ENCODE assay signal across 8 cellular contexts in the genomic region with DNA sequence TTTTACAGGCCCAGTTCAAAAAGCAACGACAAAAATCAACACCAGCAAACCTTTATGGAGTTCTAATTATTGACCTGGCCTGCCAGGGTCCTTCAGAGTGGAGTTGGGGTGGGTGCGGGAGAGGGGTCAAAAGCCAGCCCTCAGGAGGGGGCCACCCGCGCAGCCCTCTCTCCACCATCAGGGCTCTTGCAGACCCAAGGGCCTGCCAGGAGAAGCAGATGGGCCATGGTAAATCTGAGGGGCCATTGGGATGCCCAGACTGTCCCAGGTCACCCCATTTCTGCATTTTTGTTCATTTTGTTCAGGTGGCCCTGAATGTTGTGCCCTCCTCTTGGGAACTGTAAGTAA.
DNase-seq lines count a peak whose midpoint lies in the region; ATAC-seq and TF ChIP-seq lines count a peak whose summit lies in the region.

No MANE protein-coding gene starts in this region.

- H3K4me2 ChIP-seq in neural cell (ENCODE audit: low read length), result no peak overlapping the region

- no peak for DNase-seq in CD4-positive, CD25-positive, alpha-beta regulatory T cell
- DNase-seq in LNCaP clone FGC (ENCODE audit: low read depth) (no peak), NCI-H2196 (lab: John Stamatoyannopoulos, UW; ENCODE audit: unreplicated experiment) (no peak), NCI-H1092 (lab: John Stamatoyannopoulos, UW) (no peak), islet precursor cell (no peak)

- H3K27me3 Mint-ChIP-seq in CD4-positive, CD25-positive, alpha-beta regulatory T cell, result no peaks in the 10 kb centered on the region
- peaks cover 22% of the 10 kb centered on the region for H3K27me3 Mint-ChIP-seq in dendritic cell treated with granulocyte-macrophage colony-stimulating factor and Interleukin-4, amounts not matched to agents 40 ng/mL and 50 ng/mL, for 4 days

- no peak overlapping the region for H3K27ac ChIP-seq in CD4-positive, CD25-positive, alpha-beta regulatory T cell (ENCODE audit: insufficient read depth, low read length, poor library complexity, severe bottlenecking)
- no peak overlapping the region for H3K27ac ChIP-seq in neural cell (ENCODE audit: low read length)

- no peaks in the 10 kb centered on the region for H3K79me2 ChIP-seq in neural cell (replicated peaks; ENCODE audit: insufficient read depth, low read length)

- no peak for TF ChIP-seq RAD21 in neural cell (conservative IDR thresholded peaks at IDR 0.05)

- H3K9me2 ChIP-seq in neural cell (ENCODE audit: insufficient read depth, low read length), result no peaks in the 10 kb centered on the region

- ATAC-seq in CD4-positive, CD25-positive, alpha-beta regulatory T cell (ENCODE audit: low read depth in 2 of 2), result no peak
- no peak for ATAC-seq in HG02588 (IDR thresholded peaks at IDR 0.05; ENCODE audit: unreplicated experiment)

- no peak overlapping the region for H2AFZ ChIP-seq in neural cell (ENCODE audit: low read depth, low read length)

- H3K36me3 ChIP-seq in CD4-positive, CD25-positive, alpha-beta regulatory T cell (ENCODE audit: control insufficient read depth, insufficient read depth, low read length), result no peaks in the 10 kb centered on the region
- no peaks in the 10 kb centered on the region for H3K36me3 ChIP-seq in neural cell (ENCODE audit: insufficient read depth, low read length)

- peak overlapping the region; percentile 59 for H3K9ac ChIP-seq in neural cell (ENCODE audit: low read length)

- H3K9me3 Mint-ChIP-seq in CD4-positive, CD25-positive, alpha-beta regulatory T cell, result no peaks in the 10 kb centered on the region
- H3K9me3 Mint-ChIP-seq in dendritic cell treated with granulocyte-macrophage colony-stimulating factor and Interleukin-4, amounts not matched to agents 40 ng/mL and 50 ng/mL, for 4 days, result no peaks in the 10 kb centered on the region

- H3K4me1 ChIP-seq in CD4-positive, CD25-positive, alpha-beta regulatory T cell (ENCODE audit: control insufficient read depth, insufficient read depth, low read length, poor library complexity, severe bottlenecking), result peaks cover 11% of the 10 kb centered on the region

- H3K36me3 Mint-ChIP-seq in CD4-positive, CD25-positive, alpha-beta regulatory T cell, result no peaks in the 10 kb centered on the region
- no peaks in the 10 kb centered on the region for H3K36me3 Mint-ChIP-seq in dendritic cell treated with granulocyte-macrophage colony-stimulating factor and Interleukin-4, amounts not matched to agents 40 ng/mL and 50 ng/mL, for 4 days (ENCODE audit: low read depth)

- H4K20me1 ChIP-seq in neural cell (ENCODE audit: insufficient read depth), result no peaks in the 10 kb centered on the region

- H3K4me1 Mint-ChIP-seq in CD4-positive, CD25-positive, alpha-beta regulatory T cell, result peaks cover 0 to 17% (median 2%) of the 10 kb centered on the region in 4 donors
- peaks cover 11% of the 10 kb centered on the region for H3K4me1 Mint-ChIP-seq in dendritic cell treated with granulocyte-macrophage colony-stimulating factor and Interleukin-4, amounts not matched to agents 40 ng/mL and 50 ng/mL, for 4 days (ENCODE audit: low read depth)

- no peak for TF ChIP-seq EP300 in neural cell (conservative IDR thresholded peaks at IDR 0.05; ENCODE audit: poor library complexity, severe bottlenecking)

- H3K9me3 ChIP-seq in CD4-positive, CD25-positive, alpha-beta regulatory T cell (ENCODE audit: control insufficient read depth in 2 of 2, low read length in 2 of 2), result no peaks in the 10 kb centered on the region
- H3K9me3 ChIP-seq in neural cell (ENCODE audit: low read length), result no peaks in the 10 kb centered on the region

- intact Hi-C loops in dendritic cell treated with granulocyte-macrophage colony-stimulating factor and Interleukin-4, amounts not matched to agents 40 ng/mL and 50 ng/mL, for 4 days (cut with micrococcal nuclease), result loop anchor here (1.0 kb wide), 1 partner anchor 31 kb away; no protein-coding TSS in a partner anchor

- peak overlapping the region; percentile 54 for H3K4me3 ChIP-seq in CD4-positive, CD25-positive, alpha-beta regulatory T cell (ENCODE audit: low read depth, low read length)
- H3K4me3 ChIP-seq in LNCaP clone FGC (ENCODE audit: low read depth, low read length) (peak overlapping the region; percentile 66), neural cell (ENCODE audit: low read length) (peak overlapping the region; percentile 80)

- TF ChIP-seq CTCF in LNCaP clone FGC (IDR thresholded peaks at IDR 0.05; ENCODE audit: control insufficient read depth, extremely low read depth, insufficient read depth) (no peak), neural cell (IDR thresholded peaks at IDR 0.05; ENCODE audit: poor library complexity, severe bottlenecking) (no peak)

- H3K27me3 ChIP-seq in CD4-positive, CD25-positive, alpha-beta regulatory T cell (ENCODE audit: control insufficient read depth, insufficient read depth, low read length), result peaks cover 2% of the 10 kb centered on the region
- peaks cover 4% of the 10 kb centered on the region for H3K27me3 ChIP-seq in neural cell (ENCODE audit: insufficient read depth, low read depth, low read length)

- H3K4me3 Mint-ChIP-seq in CD4-positive, CD25-positive, alpha-beta regulatory T cell, result peak overlapping the region; percentile 71 to 86 (median 84)
- peak overlapping the region; percentile 81 for H3K4me3 Mint-ChIP-seq in dendritic cell treated with granulocyte-macrophage colony-stimulating factor and Interleukin-4, amounts not matched to agents 40 ng/mL and 50 ng/mL, for 4 days

- peak overlapping the region in 1 of 3 donors; percentile 54 for H3K27ac Mint-ChIP-seq in CD4-positive, CD25-positive, alpha-beta regulatory T cell
- H3K27ac Mint-ChIP-seq in dendritic cell treated with granulocyte-macrophage colony-stimulating factor and Interleukin-4, amounts not matched to agents 40 ng/mL and 50 ng/mL, for 4 days, result peak overlapping the region; percentile 86

- no peaks in the 10 kb centered on the region for H3F3A ChIP-seq in neural cell (ENCODE audit: insufficient read depth, low read length, poor library complexity, severe bottlenecking)

TF ChIP-seq in neural cell, 6 proteins besides CTCF, POLR2A, EP300 and RAD21:
- TF ChIP-seq, protein P1, sequence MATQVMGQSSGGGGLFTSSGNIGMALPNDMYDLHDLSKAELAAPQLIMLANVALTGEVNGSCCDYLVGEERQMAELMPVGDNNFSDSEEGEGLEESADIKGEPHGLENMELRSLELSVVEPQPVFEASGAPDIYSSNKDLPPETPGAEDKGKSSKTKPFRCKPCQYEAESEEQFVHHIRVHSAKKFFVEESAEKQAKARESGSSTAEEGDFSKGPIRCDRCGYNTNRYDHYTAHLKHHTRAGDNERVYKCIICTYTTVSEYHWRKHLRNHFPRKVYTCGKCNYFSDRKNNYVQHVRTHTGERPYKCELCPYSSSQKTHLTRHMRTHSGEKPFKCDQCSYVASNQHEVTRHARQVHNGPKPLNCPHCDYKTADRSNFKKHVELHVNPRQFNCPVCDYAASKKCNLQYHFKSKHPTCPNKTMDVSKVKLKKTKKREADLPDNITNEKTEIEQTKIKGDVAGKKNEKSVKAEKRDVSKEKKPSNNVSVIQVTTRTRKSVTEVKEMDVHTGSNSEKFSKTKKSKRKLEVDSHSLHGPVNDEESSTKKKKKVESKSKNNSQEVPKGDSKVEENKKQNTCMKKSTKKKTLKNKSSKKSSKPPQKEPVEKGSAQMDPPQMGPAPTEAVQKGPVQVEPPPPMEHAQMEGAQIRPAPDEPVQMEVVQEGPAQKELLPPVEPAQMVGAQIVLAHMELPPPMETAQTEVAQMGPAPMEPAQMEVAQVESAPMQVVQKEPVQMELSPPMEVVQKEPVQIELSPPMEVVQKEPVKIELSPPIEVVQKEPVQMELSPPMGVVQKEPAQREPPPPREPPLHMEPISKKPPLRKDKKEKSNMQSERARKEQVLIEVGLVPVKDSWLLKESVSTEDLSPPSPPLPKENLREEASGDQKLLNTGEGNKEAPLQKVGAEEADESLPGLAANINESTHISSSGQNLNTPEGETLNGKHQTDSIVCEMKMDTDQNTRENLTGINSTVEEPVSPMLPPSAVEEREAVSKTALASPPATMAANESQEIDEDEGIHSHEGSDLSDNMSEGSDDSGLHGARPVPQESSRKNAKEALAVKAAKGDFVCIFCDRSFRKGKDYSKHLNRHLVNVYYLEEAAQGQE (IDR thresholded peaks at IDR 0.05; ENCODE audit: borderline replicate concordance), result no peak
- TF ChIP-seq POLR2AphosphoS5 (IDR thresholded peaks at IDR 0.05) (no peak), EZH2 (IDR thresholded peaks at IDR 0.05; ENCODE audit: borderline replicate concordance, insufficient read depth, low read length, poor library complexity, severe bottlenecking) (no peak), TAF1 (IDR thresholded peaks at IDR 0.05; ENCODE audit: low read depth) (no peak), SMC3 (conservative IDR thresholded peaks at IDR 0.05; ENCODE audit: poor library complexity) (no peak), MXI1 (conservative IDR thresholded peaks at IDR 0.05; ENCODE audit: poor library complexity, severe bottlenecking) (no peak)
